Comparison of ENCODE assay signal across 13 cellular contexts in the genomic region with DNA sequence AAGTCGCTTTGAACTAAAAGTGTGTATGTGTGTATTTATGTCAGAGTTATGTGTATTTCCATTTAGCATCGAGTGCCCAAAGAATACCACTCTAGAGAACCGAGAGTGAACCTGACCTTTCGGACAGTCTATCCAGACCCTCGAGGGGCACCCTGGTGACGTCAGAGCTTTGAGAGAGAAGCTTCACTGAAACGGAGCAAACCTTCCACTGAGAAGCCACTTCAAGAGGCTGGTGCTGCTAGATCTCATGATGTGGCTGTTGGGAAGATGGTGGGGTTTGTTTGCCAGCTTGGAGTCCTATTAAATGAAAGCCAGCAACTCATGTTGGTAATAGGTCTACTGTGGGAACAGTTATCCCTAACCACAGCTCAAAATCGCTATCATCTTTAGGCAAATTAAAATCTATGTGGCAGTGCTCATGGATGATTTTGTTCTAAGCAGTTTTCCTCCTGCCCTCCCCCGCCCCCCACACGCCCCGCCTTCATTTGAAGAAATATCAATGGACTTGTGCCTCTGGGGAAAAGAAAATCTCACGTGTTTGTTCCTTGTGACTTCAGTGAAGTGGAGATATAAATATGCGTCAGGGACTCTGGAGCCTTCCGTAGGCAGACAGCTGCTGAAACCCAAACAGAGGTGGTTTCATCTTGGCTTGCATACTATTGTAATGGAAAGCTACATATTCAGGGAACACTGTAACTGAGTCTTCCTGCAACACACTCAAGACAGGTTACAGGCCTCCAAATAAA. TPM values are rescaled to one million over a fixed set of nuclear protein-coding genes. Genes with fewer than 3 reads are reported as not detected.
DNase-seq lines count a peak whose midpoint lies in the region; ATAC-seq and TF ChIP-seq lines count a peak whose summit lies in the region.
"Had no signal": no experiment of that assay in that cellular context is flagged by ENCODE, and none has a peak within 500 bp of the region (broad histone marks: within the 10 kb centered on the region; RNA-seq: fewer than 3 reads in every experiment).

No MANE protein-coding gene starts in this region.

- H3K36me3 ChIP-seq in WERI-Rb-1, result peaks cover 10% of the 10 kb centered on the region
- H3K36me3 ChIP-seq in heart left ventricle, result peaks cover 0 to 63% (median 52%) of the 10 kb centered on the region in 9 donors
- peaks cover 0 to 44% (median 8%) of the 10 kb centered on the region in 4 donors for H3K36me3 ChIP-seq in sigmoid colon
- peaks cover 0 to 59% of the 10 kb centered on the region in 2 donors for H3K36me3 ChIP-seq in neuronal stem cell (replicated peaks in 1 of 2; ENCODE audit: control insufficient read depth in 2 of 2, insufficient read depth in 2 of 2, low read length in 2 of 2)

- no peak overlapping the region for H2AFZ ChIP-seq in neuronal stem cell (ENCODE audit: low read length)

- no peaks in the 10 kb centered on the region for H3K79me1 ChIP-seq in neuronal stem cell (ENCODE audit: low read depth, low read length)

- no peak overlapping the region for H3K23ac ChIP-seq in neuronal stem cell (ENCODE audit: low read depth, low read length, poor library complexity)

- peaks cover 3 to 75% (median 31%) of the 10 kb centered on the region in 12 donors for H3K4me1 ChIP-seq in heart left ventricle
- peaks cover 0 to 64% (median 44%) of the 10 kb centered on the region in 4 donors for H3K4me1 ChIP-seq in sigmoid colon
- H3K4me1 ChIP-seq in neuronal stem cell (ENCODE audit: control insufficient read depth in 2 of 2, insufficient read depth in 1 of 2, low read depth in 1 of 2, low read length in 2 of 2), result peaks cover 13 to 17% of the 10 kb centered on the region in 2 donors

- ATAC-seq in heart left ventricle (peak in 3 of 4 donors; percentile 7 to 41 (median 9)), HG02623 (IDR thresholded peaks at IDR 0.05; ENCODE audit: unreplicated experiment) (no peak), GM19023 (IDR thresholded peaks at IDR 0.05; ENCODE audit: unreplicated experiment) (no peak)

- no peak overlapping the region for H2BK15ac ChIP-seq in neuronal stem cell (ENCODE audit: low read length)

- intact Hi-C loops in heart left ventricle (cut with DNase I) (loop anchor here in 2 of 10 donors (2.0 kb wide), 2 partner anchors 25 to 69 kb away; no protein-coding TSS in a partner anchor), sigmoid colon (cut with DNase I) (no loop called here)

- no peak overlapping the region for H3K4me3 ChIP-seq in WERI-Rb-1 (ENCODE audit: low read depth, low read length)
- H3K4me3 ChIP-seq in heart left ventricle, result no peak overlapping the region
- no peak overlapping the region for H3K4me3 ChIP-seq in sigmoid colon
- H3K4me3 ChIP-seq in neuronal stem cell (ENCODE audit: low read length in 2 of 2), result no peak overlapping the region

- no peak overlapping the region for H4K8ac ChIP-seq in neuronal stem cell (ENCODE audit: low read depth, low read length)

- WGBS in heart left ventricle, 4 donors, result 75 to 78% (median 77%) methylated on average over 14 of the region's 14 CpGs
- WGBS in sigmoid colon, 2 donors, result 79 to 81% methylated on average over 14 of the region's 14 CpGs
- no CpG with 5 or more reads among the region's 14 CpGs for WGBS in neuronal stem cell (ENCODE audit: extremely low coverage in 2 of 2, insufficient read length in 2 of 2, insufficient replicate concordance in 1 of 2), 2 donors

- no peak overlapping the region for H4K91ac ChIP-seq in neuronal stem cell (ENCODE audit: low read depth, low read length, poor library complexity)

- no peak overlapping the region for H3K18ac ChIP-seq in neuronal stem cell (ENCODE audit: low read length)

- H3K27ac ChIP-seq in WERI-Rb-1 (peak overlapping the region; percentile 70), heart left ventricle (peak overlapping the region in 11 of 12 donors; percentile 58 to 87 (median 75)), sigmoid colon (peak overlapping the region; percentile 70 to 85 (median 75)), neuronal stem cell (replicated peaks; ENCODE audit: low read length) (no peak overlapping the region)
- H3K27ac ChIP-seq: C4-2B had no signal

- no peak overlapping the region for H2BK5ac ChIP-seq in neuronal stem cell (ENCODE audit: low read length)

- TF ChIP-seq CTCF in WERI-Rb-1 (IDR thresholded peaks at IDR 0.05; ENCODE audit: low read depth, low read length) (no peak), heart left ventricle (IDR thresholded peaks at IDR 0.05) (no peak), sigmoid colon (IDR thresholded peaks at IDR 0.05) (no peak)

- TF ChIP-seq POLR2A in heart left ventricle (IDR thresholded peaks at IDR 0.05) (no peak), sigmoid colon (IDR thresholded peaks at IDR 0.05) (no peak)

- no peak overlapping the region for H3K14ac ChIP-seq in neuronal stem cell (ENCODE audit: low read length)

- no peak overlapping the region for H2BK120ac ChIP-seq in neuronal stem cell (ENCODE audit: low read depth, low read length)

- no peaks in the 10 kb centered on the region for H3K27me3 ChIP-seq in WERI-Rb-1 (ENCODE audit: insufficient read depth, low read depth, severe bottlenecking)
- no peaks in the 10 kb centered on the region for H3K27me3 ChIP-seq in heart left ventricle
- no peaks in the 10 kb centered on the region for H3K27me3 ChIP-seq in sigmoid colon
- no peaks in the 10 kb centered on the region for H3K27me3 ChIP-seq in neuronal stem cell (ENCODE audit: control insufficient read depth in 3 of 3, insufficient read depth in 3 of 3, low read depth in 1 of 3, low read length in 3 of 3)

- no peak overlapping the region for H2BK12ac ChIP-seq in neuronal stem cell (ENCODE audit: low read length)

- H3K4ac ChIP-seq in neuronal stem cell (ENCODE audit: low read length), result no peak overlapping the region

- H3K9me3 ChIP-seq in WERI-Rb-1 (ENCODE audit: severe bottlenecking) (no peaks in the 10 kb centered on the region), heart left ventricle (no peaks in the 10 kb centered on the region), sigmoid colon (no peaks in the 10 kb centered on the region), neuronal stem cell (replicated peaks in 1 of 2; ENCODE audit: control insufficient read depth in 2 of 2, insufficient read depth in 1 of 2, low read depth in 1 of 2, low read length in 2 of 2) (no peaks in the 10 kb centered on the region)

- peak; percentile 61 for DNase-seq in COLO829 (ENCODE audit: low spot score)
- no peak for DNase-seq in WERI-Rb-1
- DNase-seq in heart left ventricle, result peak in 1 of 5 donors; percentile 41
- no peak for DNase-seq in sigmoid colon
- no peak for DNase-seq in NCI-H1048 (lab: John Stamatoyannopoulos, UW)
- no peak for DNase-seq in neuronal stem cell (ENCODE audit: low spot score)
- DNase-seq: cerebellar nuclear complex, KG1, NCI-H510A, posterior cingulate gyrus had no signal

- H3K9ac ChIP-seq in neuronal stem cell (ENCODE audit: low read depth, low read length, poor library complexity), result no peak overlapping the region

- TF ChIP-seq EP300 in sigmoid colon (IDR thresholded peaks at IDR 0.05), result no peak

- H2AK5ac ChIP-seq in neuronal stem cell (ENCODE audit: low read depth, low read length), result no peak overlapping the region

- H3K4me2 ChIP-seq in neuronal stem cell (ENCODE audit: insufficient read depth, low read length, poor library complexity, severe bottlenecking), result no peak overlapping the region

RNA-seq across cellular contexts. Expression of a gene that starts 22.4 kb away (rescaled TPM):
- total RNA-seq in heart left ventricle (100 to 1,000 TPM in 1 of 9 donors, 10 to 100 TPM in 7, 1 to 10 TPM in 1; 9.6 to 109 (median 18.1) TPM), sigmoid colon (100 to 1,000 TPM in 2 of 4 donors, 10 to 100 TPM in 2; 47.4 to 336 (median 95.6) TPM)
- polyA plus RNA-seq in heart left ventricle (10 to 100 TPM in 1 of 2 donors, 1 to 10 TPM in 1; 7.9 to 18.5 TPM), sigmoid colon (10 to 100 TPM in 2 of 3 donors, 1 to 10 TPM in 1; 7.4 to 29.3 (median 24.6) TPM)
- 3.5 TPM for polyA plus RNA-seq in neuronal stem cell (2013, experiment 1 of 2)
- 4.2 TPM for polyA plus RNA-seq in neuronal stem cell (2013, experiment 2 of 2)

RNA-seq across cellular contexts. Expression of a gene that starts 39.4 kb away (rescaled TPM):
- total RNA-seq in heart left ventricle (10 to 100 TPM; 13.1 to 24.7 (median 19.5) TPM), sigmoid colon (10 to 100 TPM; 25.7 to 31.2 (median 30.6) TPM)
- polyA plus RNA-seq in heart left ventricle (10 to 100 TPM; 20.5 to 22.4 TPM), sigmoid colon (10 to 100 TPM; 15.7 to 27.3 (median 22.8) TPM)
- polyA plus RNA-seq in neuronal stem cell (2013, experiment 1 of 2), result 15.5 TPM
- polyA plus RNA-seq in neuronal stem cell (2013, experiment 2 of 2), result 14.1 TPM

Comparison
In these comparisons a context has a peak if more than half of its experiments do, and no peak if none do; other contexts are left out.
1. ATAC-seq: peak in heart left ventricle (3 of 4); none in HG02623 (single experiment) and GM19023 (single experiment).